In the genomic region with DNA sequence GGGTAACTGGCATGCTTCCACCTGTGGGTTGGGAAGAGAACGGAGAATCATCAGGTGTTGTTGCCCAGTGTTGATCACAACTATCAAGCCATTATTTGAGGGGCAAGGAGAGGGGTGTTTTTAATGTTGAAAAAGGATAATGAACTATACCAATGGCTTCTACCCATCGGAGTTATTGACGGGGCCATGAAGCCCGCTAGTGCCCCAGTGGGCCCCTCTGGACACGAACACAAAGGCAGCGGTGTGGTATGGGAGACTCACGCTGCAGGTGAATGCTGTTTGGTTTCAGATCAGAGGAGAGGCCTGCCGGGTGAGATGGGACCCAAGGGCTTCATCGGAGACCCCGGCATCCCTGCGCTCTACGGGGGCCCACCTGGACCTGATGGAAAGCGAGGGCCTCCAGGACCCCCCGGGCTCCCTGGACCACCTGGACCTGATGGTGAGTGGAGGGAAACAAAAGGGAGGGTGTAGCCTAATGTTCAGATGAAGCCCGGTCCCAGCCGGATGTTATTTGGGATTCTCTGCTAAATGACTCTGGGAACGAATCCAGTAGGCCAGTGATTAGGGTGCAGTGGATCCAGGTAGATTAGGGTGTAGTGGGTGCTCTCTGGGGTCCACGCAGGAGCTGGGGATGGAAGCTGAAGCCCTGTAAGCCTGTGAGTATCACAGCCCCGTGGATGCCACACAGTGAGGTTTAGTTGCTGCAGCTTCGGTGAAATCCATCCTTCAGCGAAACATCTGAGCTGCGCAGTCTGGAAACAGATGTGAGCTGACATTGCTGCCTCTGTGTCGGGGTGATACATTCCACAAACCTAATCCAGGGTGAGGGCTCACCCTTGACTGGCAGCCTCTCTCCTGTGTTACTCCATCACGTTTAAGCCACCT, we compare ENCODE assay signal across 18 cellular contexts.
"Had no signal": no experiment of that assay in that cellular context is flagged by ENCODE, and none has a peak within 500 bp of the region (broad histone marks: within the 10 kb centered on the region; RNA-seq: fewer than 3 reads in every experiment).

No MANE protein-coding gene starts in this region.

- H3K27ac Mint-ChIP-seq: activated CD4-positive, alpha-beta T cell treated with anti-CD3 and anti-CD28 coated beads for 36 hours; activated CD8-positive, alpha-beta memory T cell treated with anti-CD3 and anti-CD28 coated beads, Interleukin-2, amount 10 ng/mL, durations not matched to agents 7 days and 5 days; activated naive CD8-positive, alpha-beta T cell; effector memory CD8-positive, alpha-beta T cell; T-helper 2 cell treated with Interferon-gamma antibody and Interleukin-4, amounts not matched to agents 5 μg/mL and 100 μg/mL, for 36 hours; WTC11 had no signal

- ATAC-seq: activated CD4-positive, alpha-beta T cell treated with anti-CD3 and anti-CD28 coated beads for 36 hours; activated CD8-positive, alpha-beta memory T cell treated with anti-CD3 and anti-CD28 coated beads, Interleukin-2, amount 10 ng/mL, durations not matched to agents 7 days and 5 days; effector memory CD8-positive, alpha-beta T cell; pancreas; sciatic nerve; WTC11 had no signal

- H3K36me3 Mint-ChIP-seq: activated CD8-positive, alpha-beta memory T cell treated with anti-CD3 and anti-CD28 coated beads, Interleukin-2, amount 10 ng/mL, durations not matched to agents 7 days and 5 days; activated naive CD8-positive, alpha-beta T cell had no signal

- H3K4me1 ChIP-seq: pancreas, suprapubic skin, upper lobe of left lung had no signal

- H3K4me3 ChIP-seq: left ventricle myocardium inferior, pancreas, suprapubic skin, upper lobe of left lung had no signal

- H3K27me3 ChIP-seq: foreskin keratinocyte, pancreas, suprapubic skin, upper lobe of left lung had no signal

- H3K9me3 ChIP-seq: left ventricle myocardium inferior, pancreas, suprapubic skin, upper lobe of left lung had no signal

- DNase-seq: activated CD4-positive, alpha-beta T cell treated with anti-CD3 and anti-CD28 coated beads for 36 hours; activated CD4-positive, alpha-beta T cell treated with anti-CD3 and anti-CD28 coated beads, Interleukin-2, amount 50 U/mL, for 48 hours; activated CD8-positive, alpha-beta memory T cell treated with anti-CD3 and anti-CD28 coated beads, Interleukin-2, amount 10 ng/mL, durations not matched to agents 7 days and 5 days; effector memory CD8-positive, alpha-beta T cell; glutamatergic neuron; kidney glomerular epithelial cell; left ventricle myocardium inferior; pancreas; stimulated activated CD8-positive, alpha-beta memory T cell treated with anti-CD3 and anti-CD28 coated beads, Interleukin-4, amount 100 ng/mL, for 48 hours; stimulated activated naive CD4-positive, alpha-beta T cell treated with Interleukin-2 at 50 U/mL for 16 hours; upper lobe of left lung had no signal

- H3K27ac ChIP-seq: epithelial cell of prostate, foreskin keratinocyte, left ventricle myocardium inferior, pancreas, suprapubic skin, upper lobe of left lung had no signal

- H3K36me3 ChIP-seq: pancreas had no signal

- H3K4me3 Mint-ChIP-seq: activated CD4-positive, alpha-beta T cell treated with anti-CD3 and anti-CD28 coated beads for 36 hours; activated CD8-positive, alpha-beta memory T cell treated with anti-CD3 and anti-CD28 coated beads, Interleukin-2, amount 10 ng/mL, durations not matched to agents 7 days and 5 days; activated naive CD8-positive, alpha-beta T cell; effector memory CD8-positive, alpha-beta T cell; T-helper 2 cell treated with Interferon-gamma antibody and Interleukin-4, amounts not matched to agents 5 μg/mL and 100 μg/mL, for 36 hours; WTC11 had no signal

- H3K4me1 Mint-ChIP-seq: activated CD4-positive, alpha-beta T cell treated with anti-CD3 and anti-CD28 coated beads for 36 hours had no signal

- H3K9me3 Mint-ChIP-seq: effector memory CD8-positive, alpha-beta T cell; T-helper 2 cell treated with Interferon-gamma antibody and Interleukin-4, amounts not matched to agents 5 μg/mL and 100 μg/mL, for 36 hours; WTC11 had no signal
